In genomic region chr5:138969323-138970013, GRCh38 we compare ENCODE assay signal across 20 cellular contexts.
DNase-seq lines count a peak whose midpoint lies in the region; ATAC-seq and TF ChIP-seq lines count a peak whose summit lies in the region.
"Had no signal": no experiment of that assay in that cellular context is flagged by ENCODE, and none has a peak within 500 bp of the region (broad histone marks: within the 10 kb centered on the region; RNA-seq: fewer than 3 reads in every experiment).

No MANE protein-coding gene starts in this region.

- ATAC-seq in WTC11: no peak
- ATAC-seq in activated CD8-positive, alpha-beta memory T cell treated with anti-CD3 and anti-CD28 coated beads, Interleukin-2, amount 10 ng/mL, durations not matched to agents 7 days and 5 days: no peak
- ATAC-seq in GM18502 (IDR thresholded peaks at IDR 0.05; ENCODE audit: poor library complexity, unreplicated experiment): no peak
- ATAC-seq: GM12878, GM23338, HepG2 had no signal

- no peaks in the 10 kb centered on the region for H3K36me3 Mint-ChIP-seq in WTC11
- no peaks in the 10 kb centered on the region for H3K36me3 Mint-ChIP-seq in activated CD8-positive, alpha-beta memory T cell treated with anti-CD3 and anti-CD28 coated beads, Interleukin-2, amount 10 ng/mL, durations not matched to agents 7 days and 5 days

- no peaks in the 10 kb centered on the region for H3K9me3 ChIP-seq in right atrium auricular region
- H3K9me3 ChIP-seq: ovary, sigmoid colon, thoracic aorta had no signal

- POLR2A ChIA-PET in WTC11 (lab: Charles Lee): no interaction called here

- peak overlapping the region; percentile 19 to 32 for H3K27ac ChIP-seq in right atrium auricular region
- H3K27ac ChIP-seq: ovary, RWPE1, sigmoid colon, thoracic aorta had no signal

- no peak overlapping the region for H3K4me3 ChIP-seq in right atrium auricular region
- H3K4me3 ChIP-seq: GM12878, GM23338, ovary, sigmoid colon, thoracic aorta had no signal

- no peak overlapping the region for H3K4me3 Mint-ChIP-seq in WTC11
- no peak overlapping the region for H3K4me3 Mint-ChIP-seq in activated CD8-positive, alpha-beta memory T cell treated with anti-CD3 and anti-CD28 coated beads, Interleukin-2, amount 10 ng/mL, durations not matched to agents 7 days and 5 days
- H3K4me3 Mint-ChIP-seq: CD4-positive, alpha-beta T cell; GM23338; stimulated activated naive B cell treated with anti-CD40 and anti-IgM and Interleukin-4, amounts not matched to agents 10 μg/mL and 1 μg/mL and 100 μg/mL, for 72 hours had no signal

- H3K4me1 ChIP-seq in right atrium auricular region: peaks cover 0 to 61% of the 10 kb centered on the region in 2 donors

- peak overlapping the region; percentile 54; the same call in 1 of the 2 replicates for H3K27ac Mint-ChIP-seq in WTC11
- H3K27ac Mint-ChIP-seq in activated CD8-positive, alpha-beta memory T cell treated with anti-CD3 and anti-CD28 coated beads, Interleukin-2, amount 10 ng/mL, durations not matched to agents 7 days and 5 days: no peak overlapping the region
- H3K27ac Mint-ChIP-seq: CD4-positive, alpha-beta T cell; GM23338; stimulated activated naive B cell treated with anti-CD40 and anti-IgM and Interleukin-4, amounts not matched to agents 10 μg/mL and 1 μg/mL and 100 μg/mL, for 72 hours had no signal

- H3K27me3 Mint-ChIP-seq in WTC11 (ENCODE audit: low read depth): no peaks in the 10 kb centered on the region; the same call in 1 of the 2 replicates
- no peaks in the 10 kb centered on the region for H3K27me3 Mint-ChIP-seq in activated CD8-positive, alpha-beta memory T cell treated with anti-CD3 and anti-CD28 coated beads, Interleukin-2, amount 10 ng/mL, durations not matched to agents 7 days and 5 days
- H3K27me3 Mint-ChIP-seq: CD4-positive, alpha-beta T cell; stimulated activated naive B cell treated with anti-CD40 and anti-IgM and Interleukin-4, amounts not matched to agents 10 μg/mL and 1 μg/mL and 100 μg/mL, for 72 hours had no signal

- DNase-seq in DMS79 treated with DMSO at 0.1 percent for 48 hours (lab: John Stamatoyannopoulos, UW) (peak; percentile 63), NCI-H2029 treated with DMSO at 0.1 percent for 48 hours (lab: John Stamatoyannopoulos, UW) (peak; percentile 92), WTC11 (ENCODE audit: low spot score) (no peak), right atrium auricular region (ENCODE audit: low spot score) (no peak), SW480 (ENCODE audit: low spot score) (no peak), GM10266 (ENCODE audit: extremely low spot score) (no peak)
- no peak for DNase-seq in activated CD8-positive, alpha-beta memory T cell treated with anti-CD3 and anti-CD28 coated beads, Interleukin-2, amount 10 ng/mL, durations not matched to agents 7 days and 5 days
- DNase-seq: CD4-positive, alpha-beta T cell; foreskin melanocyte; NCI-H1417; ovary; sigmoid colon; stimulated activated naive B cell treated with anti-CD40 and anti-IgM and Interleukin-4, amounts not matched to agents 10 μg/mL and 1 μg/mL and 100 μg/mL, for 72 hours; SW 1271 had no signal

- no peaks in the 10 kb centered on the region for H3K27me3 ChIP-seq in right atrium auricular region
- H3K27me3 ChIP-seq: ovary, sigmoid colon had no signal

- H3K9me3 Mint-ChIP-seq in WTC11: no peaks in the 10 kb centered on the region
- no peaks in the 10 kb centered on the region for H3K9me3 Mint-ChIP-seq in activated CD8-positive, alpha-beta memory T cell treated with anti-CD3 and anti-CD28 coated beads, Interleukin-2, amount 10 ng/mL, durations not matched to agents 7 days and 5 days (ENCODE audit: low read depth)
- H3K9me3 Mint-ChIP-seq: CD4-positive, alpha-beta T cell; GM23338 had no signal

- no peaks in the 10 kb centered on the region for H3K36me3 ChIP-seq in right atrium auricular region
- H3K36me3 ChIP-seq: ovary, sigmoid colon, thoracic aorta had no signal

- no peak for TF ChIP-seq CTCF in WTC11 (IDR thresholded peaks at IDR 0.05)
- TF ChIP-seq CTCF in right atrium auricular region (IDR thresholded peaks at IDR 0.05): no peak
- no peak for TF ChIP-seq CTCF in GM10266 (IDR thresholded peaks at IDR 0.05; ENCODE audit: control insufficient read depth, insufficient read depth, low read depth, missing control alignments)

- CTCF ChIA-PET in WTC11 (lab: Charles Lee): no interaction called here
- CTCF ChIA-PET in activated CD8-positive, alpha-beta memory T cell treated with anti-CD3 and anti-CD28 coated beads, Interleukin-2, amount 10 ng/mL, durations not matched to agents 7 days and 5 days (lab: Charles Lee): interaction anchor here (0.9 kb wide), 1 partner anchor 160 kb away, joined by 3 read pairs; no protein-coding TSS in a partner anchor

- H3K4me1 Mint-ChIP-seq in WTC11: peaks cover 22% of the 10 kb centered on the region
- no peaks in the 10 kb centered on the region for H3K4me1 Mint-ChIP-seq in activated CD8-positive, alpha-beta memory T cell treated with anti-CD3 and anti-CD28 coated beads, Interleukin-2, amount 10 ng/mL, durations not matched to agents 7 days and 5 days

TF ChIP-seq in WTC11, 78 proteins besides CTCF, POLR2A, EP300 and RAD21:
- no peak for TF ChIP-seq ZNF317 (CRISPR knock-in tag; IDR thresholded peaks at IDR 0.05; ENCODE audit: borderline replicate concordance, low read depth)
- TF ChIP-seq CDX4 (CRISPR knock-in tag; IDR thresholded peaks at IDR 0.05; ENCODE audit: borderline replicate concordance): no peak
- no peak for TF ChIP-seq GTF2I (CRISPR knock-in tag; conservative IDR thresholded peaks at IDR 0.05)
- TF ChIP-seq ZNF138 (CRISPR knock-in tag; conservative IDR thresholded peaks at IDR 0.05): no peak
- TF ChIP-seq MXD4 (CRISPR knock-in tag; IDR thresholded peaks at IDR 0.05; ENCODE audit: borderline replicate concordance): no peak
- TF ChIP-seq PREB (CRISPR knock-in tag; IDR thresholded peaks at IDR 0.05; ENCODE audit: borderline replicate concordance): no peak
- TF ChIP-seq TP53 (CRISPR knock-in tag; IDR thresholded peaks at IDR 0.05): no peak
- no peak for TF ChIP-seq SOX15 (CRISPR knock-in tag; IDR thresholded peaks at IDR 0.05)
- no peak for TF ChIP-seq TEAD1 (CRISPR knock-in tag; IDR thresholded peaks at IDR 0.05)
- no peak for TF ChIP-seq CREM (CRISPR knock-in tag; IDR thresholded peaks at IDR 0.05)
- no peak for TF ChIP-seq FOXK1 (CRISPR knock-in tag; IDR thresholded peaks at IDR 0.05)
- no peak for TF ChIP-seq E2F5 (CRISPR knock-in tag; IDR thresholded peaks at IDR 0.05)
- TF ChIP-seq NFYB (CRISPR knock-in tag; conservative IDR thresholded peaks at IDR 0.05; ENCODE audit: low read depth): no peak
- TF ChIP-seq ETV6 (CRISPR knock-in tag; IDR thresholded peaks at IDR 0.05): no peak
- TF ChIP-seq USF1 (CRISPR knock-in tag; IDR thresholded peaks at IDR 0.05): no peak
- no peak for TF ChIP-seq ZNF232 (CRISPR knock-in tag; IDR thresholded peaks at IDR 0.05)
- no peak for TF ChIP-seq GRHL2 (CRISPR knock-in tag; IDR thresholded peaks at IDR 0.05; ENCODE audit: insufficient replicate concordance, severe bottlenecking)
- TF ChIP-seq EMX1 (CRISPR knock-in tag; IDR thresholded peaks at IDR 0.05): no peak

Comparison
In these comparisons a context has a peak if more than half of its experiments do, and no peak if none do; other contexts are left out.
1. DNase-seq: peak in DMS79 treated with DMSO at 0.1 percent for 48 hours (single experiment) and NCI-H2029 treated with DMSO at 0.1 percent for 48 hours (single experiment); none in WTC11 (single experiment), right atrium auricular region (single experiment), SW480 (single experiment), activated CD8-positive, alpha-beta memory T cell treated with anti-CD3 and anti-CD28 coated beads, Interleukin-2, amount 10 ng/mL, durations not matched to agents 7 days and 5 days (single experiment) and GM10266 (single experiment).